8 cellular contexts compared by ENCODE assay signal in genomic region chr16:23452572-23453337, GRCh38. TPM values are rescaled to one million over a fixed set of nuclear protein-coding genes. Genes with fewer than 3 reads are reported as not detected.
DNase-seq lines count a peak whose midpoint lies in the region; ATAC-seq, FAIRE-seq and TF ChIP-seq lines count a peak whose summit lies in the region.

Gene COG7, minus strand, starts transcription at chr16:23453189. Its CDS starts 195 bp downstream, at chr16:23452994.

- CTCF ChIA-PET in CD8-positive, alpha-beta memory T cell (lab: Charles Lee), result interaction anchor here (1.0 to 2.6 kb wide), 3 partner anchors 17 to 53 kb away, joined by 3 to 15 read pairs (median 3); no protein-coding TSS in a partner anchor

- peak within 1 kb of the TSS; percentile 86 for H3K27ac ChIP-seq in CD8-positive, alpha-beta memory T cell (ENCODE audit: low read depth, low read length)

- POLR2A ChIA-PET in CD8-positive, alpha-beta memory T cell (lab: Charles Lee), result interaction anchor here (0.6 to 1.0 kb wide), 3 partner anchors 12 to 143 kb away, joined by 3 read pairs; partner anchors contain the start of gene NDUFAB1

- H3K4me3 Mint-ChIP-seq in CD8-positive, alpha-beta memory T cell, result peak within 1 kb of the TSS; percentile 94 to 99 (median 96)
- H3K4me3 Mint-ChIP-seq in endothelial cell (ENCODE audit: unreplicated experiment) (peak within 1 kb of the TSS; percentile 96), mesothelial cell of epicardium (peak within 1 kb of the TSS; percentile 98)

- no peak for TF ChIP-seq CTCF in endothelial cell (IDR thresholded peaks at IDR 0.05; ENCODE audit: unreplicated experiment)
- TF ChIP-seq CTCF in mesothelial cell of epicardium (IDR thresholded peaks at IDR 0.05; ENCODE audit: unreplicated experiment), result no peak

- H3K9me3 ChIP-seq in CD8-positive, alpha-beta memory T cell (ENCODE audit: low read length), result no peaks in the 10 kb centered on the region

- ATAC-seq in GM19467 (IDR thresholded peaks at IDR 0.05; ENCODE audit: unreplicated experiment), result peak; percentile 77

- FAIRE-seq in HTR-8/SVneo (lab: Jason Lieb, UNC), result no peak

- H3K36me3 ChIP-seq in CD8-positive, alpha-beta memory T cell (ENCODE audit: insufficient read depth, low read length), result no peaks in the 10 kb centered on the region

- peaks cover 38 to 48% (median 40%) of the 10 kb centered on the region in 3 donors for H3K4me1 Mint-ChIP-seq in CD8-positive, alpha-beta memory T cell
- H3K4me1 Mint-ChIP-seq in endothelial cell (ENCODE audit: unreplicated experiment), result peaks cover 9% of the 10 kb centered on the region
- peaks cover 18% of the 10 kb centered on the region for H3K4me1 Mint-ChIP-seq in mesothelial cell of epicardium

- H3K4me3 ChIP-seq in CD8-positive, alpha-beta memory T cell (ENCODE audit: low read length), result peak within 1 kb of the TSS; percentile 98

- DNase-seq in CD8-positive, alpha-beta memory T cell, result peak; percentile 71 to 89 (median 82)
- DNase-seq in HTR-8/SVneo (ENCODE audit: insufficient read length, low spot score) (peak; percentile 81), OCI-M1 (lab: John Stamatoyannopoulos, UW) (peak; percentile 89), activated T-cell treated with anti-CD3 and anti-CD28 coated beads for 1 hour (ENCODE audit: low read depth) (peak; percentile 76), endothelial cell (ENCODE audit: low spot score) (peak; percentile 89), mesothelial cell of epicardium (ENCODE audit: low spot score in 2 of 2, unreplicated experiment in 2 of 2) (peak; percentile 77 to 90)
- peak; percentile 72 for DNase-seq in stimulated activated CD8-positive, alpha-beta memory T cell treated with anti-CD3 and anti-CD28 coated beads, Interleukin-15, amount 100 ng/mL, for 24 hours (ENCODE audit: low read depth)

- H3K36me3 Mint-ChIP-seq in CD8-positive, alpha-beta memory T cell, result peaks cover 0 to 10% (median 0%) of the 10 kb centered on the region in 3 donors
- H3K36me3 Mint-ChIP-seq in endothelial cell (ENCODE audit: low read depth, unreplicated experiment) (peaks cover 3% of the 10 kb centered on the region), mesothelial cell of epicardium (no peaks in the 10 kb centered on the region)

- no peaks in the 10 kb centered on the region for H3K27me3 ChIP-seq in CD8-positive, alpha-beta memory T cell (ENCODE audit: insufficient read depth, low read length, poor library complexity, severe bottlenecking)

- peak within 1 kb of the TSS; percentile 85 to 96 (median 92) for H3K27ac Mint-ChIP-seq in CD8-positive, alpha-beta memory T cell
- H3K27ac Mint-ChIP-seq in endothelial cell (ENCODE audit: unreplicated experiment) (peak within 1 kb of the TSS; percentile 86), mesothelial cell of epicardium (peak within 1 kb of the TSS; percentile 93)

- peaks cover 21% of the 10 kb centered on the region for H3K4me1 ChIP-seq in CD8-positive, alpha-beta memory T cell (ENCODE audit: insufficient read depth, low read length)

- H3K9me3 Mint-ChIP-seq in CD8-positive, alpha-beta memory T cell, result peaks cover 0 to 3% (median 0%) of the 10 kb centered on the region in 5 donors
- H3K9me3 Mint-ChIP-seq in endothelial cell (ENCODE audit: unreplicated experiment), result no peaks in the 10 kb centered on the region
- H3K9me3 Mint-ChIP-seq in mesothelial cell of epicardium, result no peaks in the 10 kb centered on the region

- peaks cover 0 to 6% of the 10 kb centered on the region in 2 donors for H3K27me3 Mint-ChIP-seq in CD8-positive, alpha-beta memory T cell
- H3K27me3 Mint-ChIP-seq in endothelial cell (ENCODE audit: unreplicated experiment) (no peaks in the 10 kb centered on the region), mesothelial cell of epicardium (ENCODE audit: low read depth) (no peaks in the 10 kb centered on the region)

RNA-seq across cellular contexts. Expression of gene COG7, which starts in this region (rescaled TPM):
- total RNA-seq in CD8-positive, alpha-beta memory T cell, result 10 to 100 TPM; 15.8 to 17.9 TPM
- 13.9 TPM for polyA plus RNA-seq in CD8-positive, alpha-beta memory T cell
- total RNA-seq in endothelial cell (ENCODE audit: unreplicated experiment) (10.1 TPM), mesothelial cell of epicardium (42.1 to 42.5 TPM (median 42.1 TPM) in 3 replicates)

Comparison
In these comparisons a context has a peak if more than half of its experiments do, and no peak if none do; other contexts are left out.
1. Peak in every context shown above with its lines: DNase-seq, ATAC-seq, H3K4me3 ChIP-seq and H3K27ac ChIP-seq.